ENCODE assay signal across 1 cellular context in the genomic region with DNA sequence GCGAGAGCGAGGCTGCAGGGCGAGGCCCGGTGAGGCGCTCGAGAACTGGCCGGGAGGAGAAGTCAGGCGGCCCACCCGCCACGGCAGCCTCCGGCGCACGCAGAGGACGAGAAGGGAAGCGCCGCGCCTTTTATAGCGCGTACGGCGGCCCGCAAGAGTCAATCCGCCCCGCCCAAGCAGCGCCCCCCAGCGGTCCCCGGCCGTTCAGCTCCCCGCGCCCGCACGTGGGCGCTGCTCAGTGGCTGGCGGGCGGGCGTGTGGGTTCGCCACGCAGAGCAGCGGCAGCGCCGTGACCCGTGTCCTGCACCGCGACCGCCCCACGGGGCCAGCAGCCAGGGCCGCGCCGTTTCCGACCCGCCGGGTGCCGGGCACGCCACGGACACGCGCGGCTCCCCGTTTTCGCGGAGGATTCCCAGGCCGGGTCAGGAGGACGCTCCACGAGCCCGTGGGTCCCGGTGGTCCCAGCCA.
A peak's percentile ranks its signal among the peaks of the same experiment; 100 is the strongest.
TF ChIP-seq lines count a peak whose summit lies in the region.

No MANE protein-coding gene starts in this region.

TF ChIP-seq in HepG2, 621 proteins besides CTCF, POLR2A, EP300 and RAD21 (continued from another document and continues in another):
- TF ChIP-seq, protein P1, sequence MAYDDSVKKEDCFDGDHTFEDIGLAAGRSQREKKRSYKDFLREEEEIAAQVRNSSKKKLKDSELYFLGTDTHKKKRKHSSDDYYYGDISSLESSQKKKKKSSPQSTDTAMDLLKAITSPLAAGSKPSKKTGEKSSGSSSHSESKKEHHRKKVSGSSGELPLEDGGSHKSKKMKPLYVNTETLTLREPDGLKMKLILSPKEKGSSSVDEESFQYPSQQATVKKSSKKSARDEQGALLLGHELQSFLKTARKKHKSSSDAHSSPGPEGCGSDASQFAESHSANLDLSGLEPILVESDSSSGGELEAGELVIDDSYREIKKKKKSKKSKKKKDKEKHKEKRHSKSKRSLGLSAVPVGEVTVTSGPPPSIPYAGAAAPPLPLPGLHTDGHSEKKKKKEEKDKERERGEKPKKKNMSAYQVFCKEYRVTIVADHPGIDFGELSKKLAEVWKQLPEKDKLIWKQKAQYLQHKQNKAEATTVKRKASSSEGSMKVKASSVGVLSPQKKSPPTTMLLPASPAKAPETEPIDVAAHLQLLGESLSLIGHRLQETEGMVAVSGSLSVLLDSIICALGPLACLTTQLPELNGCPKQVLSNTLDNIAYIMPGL (CRISPR knock-in tag; IDR thresholded peaks at IDR 0.05; ENCODE audit: borderline replicate concordance in 1 of 2, low read depth in 1 of 2): peak; percentile 90 to 93
- TF ChIP-seq, protein P2, sequence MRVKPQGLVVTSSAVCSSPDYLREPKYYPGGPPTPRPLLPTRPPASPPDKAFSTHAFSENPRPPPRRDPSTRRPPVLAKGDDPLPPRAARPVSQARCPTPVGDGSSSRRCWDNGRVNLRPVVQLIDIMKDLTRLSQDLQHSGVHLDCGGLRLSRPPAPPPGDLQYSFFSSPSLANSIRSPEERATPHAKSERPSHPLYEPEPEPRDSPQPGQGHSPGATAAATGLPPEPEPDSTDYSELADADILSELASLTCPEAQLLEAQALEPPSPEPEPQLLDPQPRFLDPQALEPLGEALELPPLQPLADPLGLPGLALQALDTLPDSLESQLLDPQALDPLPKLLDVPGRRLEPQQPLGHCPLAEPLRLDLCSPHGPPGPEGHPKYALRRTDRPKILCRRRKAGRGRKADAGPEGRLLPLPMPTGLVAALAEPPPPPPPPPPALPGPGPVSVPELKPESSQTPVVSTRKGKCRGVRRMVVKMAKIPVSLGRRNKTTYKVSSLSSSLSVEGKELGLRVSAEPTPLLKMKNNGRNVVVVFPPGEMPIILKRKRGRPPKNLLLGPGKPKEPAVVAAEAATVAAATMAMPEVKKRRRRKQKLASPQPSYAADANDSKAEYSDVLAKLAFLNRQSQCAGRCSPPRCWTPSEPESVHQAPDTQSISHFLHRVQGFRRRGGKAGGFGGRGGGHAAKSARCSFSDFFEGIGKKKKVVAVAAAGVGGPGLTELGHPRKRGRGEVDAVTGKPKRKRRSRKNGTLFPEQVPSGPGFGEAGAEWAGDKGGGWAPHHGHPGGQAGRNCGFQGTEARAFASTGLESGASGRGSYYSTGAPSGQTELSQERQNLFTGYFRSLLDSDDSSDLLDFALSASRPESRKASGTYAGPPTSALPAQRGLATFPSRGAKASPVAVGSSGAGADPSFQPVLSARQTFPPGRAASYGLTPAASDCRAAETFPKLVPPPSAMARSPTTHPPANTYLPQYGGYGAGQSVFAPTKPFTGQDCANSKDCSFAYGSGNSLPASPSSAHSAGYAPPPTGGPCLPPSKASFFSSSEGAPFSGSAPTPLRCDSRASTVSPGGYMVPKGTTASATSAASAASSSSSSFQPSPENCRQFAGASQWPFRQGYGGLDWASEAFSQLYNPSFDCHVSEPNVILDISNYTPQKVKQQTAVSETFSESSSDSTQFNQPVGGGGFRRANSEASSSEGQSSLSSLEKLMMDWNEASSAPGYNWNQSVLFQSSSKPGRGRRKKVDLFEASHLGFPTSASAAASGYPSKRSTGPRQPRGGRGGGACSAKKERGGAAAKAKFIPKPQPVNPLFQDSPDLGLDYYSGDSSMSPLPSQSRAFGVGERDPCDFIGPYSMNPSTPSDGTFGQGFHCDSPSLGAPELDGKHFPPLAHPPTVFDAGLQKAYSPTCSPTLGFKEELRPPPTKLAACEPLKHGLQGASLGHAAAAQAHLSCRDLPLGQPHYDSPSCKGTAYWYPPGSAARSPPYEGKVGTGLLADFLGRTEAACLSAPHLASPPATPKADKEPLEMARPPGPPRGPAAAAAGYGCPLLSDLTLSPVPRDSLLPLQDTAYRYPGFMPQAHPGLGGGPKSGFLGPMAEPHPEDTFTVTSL (CRISPR knock-in tag; IDR thresholded peaks at IDR 0.05; ENCODE audit: borderline replicate concordance): peak; percentile 42; the same call in 1 of the 2 replicates
- TF ChIP-seq FLYWCH1 (CRISPR knock-in tag; IDR thresholded peaks at IDR 0.05) (no peak; the same call in 1 of the 2 replicates), ZNF331 (CRISPR knock-in tag; IDR thresholded peaks at IDR 0.05) (peak; percentile 87), SRF (IDR thresholded peaks at IDR 0.05; ENCODE audit: low read depth, low read length) (0 out of 2 replicates have a peak, but pooled peaks have one; percentile 58), ZNF607 (CRISPR knock-in tag; IDR thresholded peaks at IDR 0.05; ENCODE audit: borderline replicate concordance) (peak; percentile 90), FIP1L1 (IDR thresholded peaks at IDR 0.05; ENCODE audit: borderline replicate concordance, insufficient read depth, low read depth, low read length) (no peak), FOXJ3 (CRISPR knock-in tag; IDR thresholded peaks at IDR 0.05; ENCODE audit: borderline replicate concordance) (peak; percentile 31; the same call in 1 of the 2 replicates), FOXA3 (CRISPR knock-in tag; IDR thresholded peaks at IDR 0.05) (peak; percentile 56), ZBTB7B (CRISPR knock-in tag; IDR thresholded peaks at IDR 0.05) (peak; percentile 80), ZNF180 (CRISPR knock-in tag; IDR thresholded peaks at IDR 0.05; ENCODE audit: borderline replicate concordance, low read depth) (peak; percentile 92; the same call in 1 of the 2 replicates), ETV6 (CRISPR knock-in tag; conservative IDR thresholded peaks at IDR 0.05) (no peak; the same call in 1 of the 2 replicates), STAT5B (CRISPR knock-in tag; IDR thresholded peaks at IDR 0.05) (no peak), DNMT1 (CRISPR knock-in tag; IDR thresholded peaks at IDR 0.05) (peak; percentile 50; the same call in 1 of the 2 replicates), ZBTB20 (CRISPR knock-in tag; IDR thresholded peaks at IDR 0.05; ENCODE audit: borderline replicate concordance, low read depth) (no peak; the same call in 1 of the 2 replicates), RBM22 (optimal IDR thresholded peaks at IDR 0.05; ENCODE audit: low read length) (peak; percentile 57), ARID2 (CRISPR knock-in tag; IDR thresholded peaks at IDR 0.05; ENCODE audit: borderline replicate concordance) (no peak; the same call in 1 of the 2 replicates)
- TF ChIP-seq, protein P3, sequence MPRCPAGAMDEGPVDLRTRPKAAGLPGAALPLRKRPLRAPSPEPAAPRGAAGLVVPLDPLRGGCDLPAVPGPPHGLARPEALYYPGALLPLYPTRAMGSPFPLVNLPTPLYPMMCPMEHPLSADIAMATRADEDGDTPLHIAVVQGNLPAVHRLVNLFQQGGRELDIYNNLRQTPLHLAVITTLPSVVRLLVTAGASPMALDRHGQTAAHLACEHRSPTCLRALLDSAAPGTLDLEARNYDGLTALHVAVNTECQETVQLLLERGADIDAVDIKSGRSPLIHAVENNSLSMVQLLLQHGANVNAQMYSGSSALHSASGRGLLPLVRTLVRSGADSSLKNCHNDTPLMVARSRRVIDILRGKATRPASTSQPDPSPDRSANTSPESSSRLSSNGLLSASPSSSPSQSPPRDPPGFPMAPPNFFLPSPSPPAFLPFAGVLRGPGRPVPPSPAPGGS (CRISPR knock-in tag; IDR thresholded peaks at IDR 0.05): no peak; the same call in none of the 2 replicates
- TF ChIP-seq, protein P4, sequence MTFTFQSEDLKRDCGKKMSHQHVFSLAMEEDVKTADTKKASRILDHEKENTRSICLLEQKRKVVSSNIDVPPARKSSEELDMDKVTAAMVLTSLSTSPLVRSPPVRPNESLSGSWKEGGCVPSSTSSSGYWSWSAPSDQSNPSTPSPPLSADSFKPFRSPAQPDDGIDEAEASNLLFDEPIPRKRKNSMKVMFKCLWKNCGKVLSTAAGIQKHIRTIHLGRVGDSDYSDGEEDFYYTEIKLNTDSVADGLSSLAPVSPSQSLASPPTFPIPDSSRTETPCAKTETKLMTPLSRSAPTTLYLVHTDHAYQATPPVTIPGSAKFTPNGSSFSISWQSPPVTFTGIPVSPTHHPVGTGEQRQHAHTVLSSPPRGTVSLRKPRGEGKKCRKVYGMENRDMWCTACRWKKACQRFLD (CRISPR knock-in tag; IDR thresholded peaks at IDR 0.05; ENCODE audit: borderline replicate concordance): no peak
- TF ChIP-seq, protein P5, sequence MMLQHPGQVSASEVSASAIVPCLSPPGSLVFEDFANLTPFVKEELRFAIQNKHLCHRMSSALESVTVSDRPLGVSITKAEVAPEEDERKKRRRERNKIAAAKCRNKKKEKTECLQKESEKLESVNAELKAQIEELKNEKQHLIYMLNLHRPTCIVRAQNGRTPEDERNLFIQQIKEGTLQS (CRISPR knock-in tag; IDR thresholded peaks at IDR 0.05): peak; percentile 75
- TF ChIP-seq, protein P6, sequence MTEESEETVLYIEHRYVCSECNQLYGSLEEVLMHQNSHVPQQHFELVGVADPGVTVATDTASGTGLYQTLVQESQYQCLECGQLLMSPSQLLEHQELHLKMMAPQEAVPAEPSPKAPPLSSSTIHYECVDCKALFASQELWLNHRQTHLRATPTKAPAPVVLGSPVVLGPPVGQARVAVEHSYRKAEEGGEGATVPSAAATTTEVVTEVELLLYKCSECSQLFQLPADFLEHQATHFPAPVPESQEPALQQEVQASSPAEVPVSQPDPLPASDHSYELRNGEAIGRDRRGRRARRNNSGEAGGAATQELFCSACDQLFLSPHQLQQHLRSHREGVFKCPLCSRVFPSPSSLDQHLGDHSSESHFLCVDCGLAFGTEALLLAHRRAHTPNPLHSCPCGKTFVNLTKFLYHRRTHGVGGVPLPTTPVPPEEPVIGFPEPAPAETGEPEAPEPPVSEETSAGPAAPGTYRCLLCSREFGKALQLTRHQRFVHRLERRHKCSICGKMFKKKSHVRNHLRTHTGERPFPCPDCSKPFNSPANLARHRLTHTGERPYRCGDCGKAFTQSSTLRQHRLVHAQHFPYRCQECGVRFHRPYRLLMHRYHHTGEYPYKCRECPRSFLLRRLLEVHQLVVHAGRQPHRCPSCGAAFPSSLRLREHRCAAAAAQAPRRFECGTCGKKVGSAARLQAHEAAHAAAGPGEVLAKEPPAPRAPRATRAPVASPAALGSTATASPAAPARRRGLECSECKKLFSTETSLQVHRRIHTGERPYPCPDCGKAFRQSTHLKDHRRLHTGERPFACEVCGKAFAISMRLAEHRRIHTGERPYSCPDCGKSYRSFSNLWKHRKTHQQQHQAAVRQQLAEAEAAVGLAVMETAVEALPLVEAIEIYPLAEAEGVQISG (CRISPR knock-in tag; IDR thresholded peaks at IDR 0.05): peak; percentile 94
- TF ChIP-seq, protein P7, sequence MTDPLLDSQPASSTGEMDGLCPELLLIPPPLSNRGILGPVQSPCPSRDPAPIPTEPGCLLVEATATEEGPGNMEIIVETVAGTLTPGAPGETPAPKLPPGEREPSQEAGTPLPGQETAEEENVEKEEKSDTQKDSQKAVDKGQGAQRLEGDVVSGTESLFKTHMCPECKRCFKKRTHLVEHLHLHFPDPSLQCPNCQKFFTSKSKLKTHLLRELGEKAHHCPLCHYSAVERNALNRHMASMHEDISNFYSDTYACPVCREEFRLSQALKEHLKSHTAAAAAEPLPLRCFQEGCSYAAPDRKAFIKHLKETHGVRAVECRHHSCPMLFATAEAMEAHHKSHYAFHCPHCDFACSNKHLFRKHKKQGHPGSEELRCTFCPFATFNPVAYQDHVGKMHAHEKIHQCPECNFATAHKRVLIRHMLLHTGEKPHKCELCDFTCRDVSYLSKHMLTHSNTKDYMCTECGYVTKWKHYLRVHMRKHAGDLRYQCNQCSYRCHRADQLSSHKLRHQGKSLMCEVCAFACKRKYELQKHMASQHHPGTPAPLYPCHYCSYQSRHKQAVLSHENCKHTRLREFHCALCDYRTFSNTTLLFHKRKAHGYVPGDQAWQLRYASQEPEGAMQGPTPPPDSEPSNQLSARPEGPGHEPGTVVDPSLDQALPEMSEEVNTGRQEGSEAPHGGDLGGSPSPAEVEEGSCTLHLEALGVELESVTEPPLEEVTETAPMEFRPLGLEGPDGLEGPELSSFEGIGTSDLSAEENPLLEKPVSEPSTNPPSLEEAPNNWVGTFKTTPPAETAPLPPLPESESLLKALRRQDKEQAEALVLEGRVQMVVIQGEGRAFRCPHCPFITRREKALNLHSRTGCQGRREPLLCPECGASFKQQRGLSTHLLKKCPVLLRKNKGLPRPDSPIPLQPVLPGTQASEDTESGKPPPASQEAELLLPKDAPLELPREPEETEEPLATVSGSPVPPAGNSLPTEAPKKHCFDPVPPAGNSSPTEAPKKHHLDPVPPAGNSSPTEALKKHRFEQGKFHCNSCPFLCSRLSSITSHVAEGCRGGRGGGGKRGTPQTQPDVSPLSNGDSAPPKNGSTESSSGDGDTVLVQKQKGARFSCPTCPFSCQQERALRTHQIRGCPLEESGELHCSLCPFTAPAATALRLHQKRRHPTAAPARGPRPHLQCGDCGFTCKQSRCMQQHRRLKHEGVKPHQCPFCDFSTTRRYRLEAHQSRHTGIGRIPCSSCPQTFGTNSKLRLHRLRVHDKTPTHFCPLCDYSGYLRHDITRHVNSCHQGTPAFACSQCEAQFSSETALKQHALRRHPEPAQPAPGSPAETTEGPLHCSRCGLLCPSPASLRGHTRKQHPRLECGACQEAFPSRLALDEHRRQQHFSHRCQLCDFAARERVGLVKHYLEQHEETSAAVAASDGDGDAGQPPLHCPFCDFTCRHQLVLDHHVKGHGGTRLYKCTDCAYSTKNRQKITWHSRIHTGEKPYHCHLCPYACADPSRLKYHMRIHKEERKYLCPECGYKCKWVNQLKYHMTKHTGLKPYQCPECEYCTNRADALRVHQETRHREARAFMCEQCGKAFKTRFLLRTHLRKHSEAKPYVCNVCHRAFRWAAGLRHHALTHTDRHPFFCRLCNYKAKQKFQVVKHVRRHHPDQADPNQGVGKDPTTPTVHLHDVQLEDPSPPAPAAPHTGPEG (CRISPR knock-in tag; IDR thresholded peaks at IDR 0.05): peak; percentile 85
- TF ChIP-seq, protein P8, sequence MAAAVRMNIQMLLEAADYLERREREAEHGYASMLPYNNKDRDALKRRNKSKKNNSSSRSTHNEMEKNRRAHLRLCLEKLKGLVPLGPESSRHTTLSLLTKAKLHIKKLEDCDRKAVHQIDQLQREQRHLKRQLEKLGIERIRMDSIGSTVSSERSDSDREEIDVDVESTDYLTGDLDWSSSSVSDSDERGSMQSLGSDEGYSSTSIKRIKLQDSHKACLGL (CRISPR knock-in tag; IDR thresholded peaks at IDR 0.05): peak; percentile 91
- TF ChIP-seq, protein P9, sequence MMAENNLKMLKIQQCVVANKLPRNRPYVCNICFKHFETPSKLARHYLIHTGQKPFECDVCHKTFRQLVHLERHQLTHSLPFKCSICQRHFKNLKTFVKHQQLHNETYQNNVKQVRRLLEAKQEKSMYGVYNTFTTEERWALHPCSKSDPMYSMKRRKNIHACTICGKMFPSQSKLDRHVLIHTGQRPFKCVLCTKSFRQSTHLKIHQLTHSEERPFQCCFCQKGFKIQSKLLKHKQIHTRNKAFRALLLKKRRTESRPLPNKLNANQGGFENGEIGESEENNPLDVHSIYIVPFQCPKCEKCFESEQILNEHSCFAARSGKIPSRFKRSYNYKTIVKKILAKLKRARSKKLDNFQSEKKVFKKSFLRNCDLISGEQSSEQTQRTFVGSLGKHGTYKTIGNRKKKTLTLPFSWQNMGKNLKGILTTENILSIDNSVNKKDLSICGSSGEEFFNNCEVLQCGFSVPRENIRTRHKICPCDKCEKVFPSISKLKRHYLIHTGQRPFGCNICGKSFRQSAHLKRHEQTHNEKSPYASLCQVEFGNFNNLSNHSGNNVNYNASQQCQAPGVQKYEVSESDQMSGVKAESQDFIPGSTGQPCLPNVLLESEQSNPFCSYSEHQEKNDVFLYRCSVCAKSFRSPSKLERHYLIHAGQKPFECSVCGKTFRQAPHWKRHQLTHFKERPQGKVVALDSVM (CRISPR knock-in tag; IDR thresholded peaks at IDR 0.05): peak; percentile 65; the same call in 1 of the 2 replicates
- TF ChIP-seq, protein P10, sequence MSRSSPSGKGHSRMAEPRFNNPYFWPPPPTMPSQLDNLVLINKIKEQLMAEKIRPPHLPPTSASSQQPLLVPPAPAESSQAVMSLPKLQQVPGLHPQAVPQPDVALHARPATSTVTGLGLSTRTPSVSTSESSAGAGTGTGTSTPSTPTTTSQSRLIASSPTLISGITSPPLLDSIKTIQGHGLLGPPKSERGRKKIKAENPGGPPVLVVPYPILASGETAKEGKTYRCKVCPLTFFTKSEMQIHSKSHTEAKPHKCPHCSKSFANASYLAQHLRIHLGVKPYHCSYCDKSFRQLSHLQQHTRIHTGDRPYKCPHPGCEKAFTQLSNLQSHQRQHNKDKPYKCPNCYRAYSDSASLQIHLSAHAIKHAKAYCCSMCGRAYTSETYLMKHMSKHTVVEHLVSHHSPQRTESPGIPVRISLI (CRISPR knock-in tag; IDR thresholded peaks at IDR 0.05; ENCODE audit: borderline replicate concordance): no peak; the same call in 1 of the 2 replicates
